In the genomic region with DNA sequence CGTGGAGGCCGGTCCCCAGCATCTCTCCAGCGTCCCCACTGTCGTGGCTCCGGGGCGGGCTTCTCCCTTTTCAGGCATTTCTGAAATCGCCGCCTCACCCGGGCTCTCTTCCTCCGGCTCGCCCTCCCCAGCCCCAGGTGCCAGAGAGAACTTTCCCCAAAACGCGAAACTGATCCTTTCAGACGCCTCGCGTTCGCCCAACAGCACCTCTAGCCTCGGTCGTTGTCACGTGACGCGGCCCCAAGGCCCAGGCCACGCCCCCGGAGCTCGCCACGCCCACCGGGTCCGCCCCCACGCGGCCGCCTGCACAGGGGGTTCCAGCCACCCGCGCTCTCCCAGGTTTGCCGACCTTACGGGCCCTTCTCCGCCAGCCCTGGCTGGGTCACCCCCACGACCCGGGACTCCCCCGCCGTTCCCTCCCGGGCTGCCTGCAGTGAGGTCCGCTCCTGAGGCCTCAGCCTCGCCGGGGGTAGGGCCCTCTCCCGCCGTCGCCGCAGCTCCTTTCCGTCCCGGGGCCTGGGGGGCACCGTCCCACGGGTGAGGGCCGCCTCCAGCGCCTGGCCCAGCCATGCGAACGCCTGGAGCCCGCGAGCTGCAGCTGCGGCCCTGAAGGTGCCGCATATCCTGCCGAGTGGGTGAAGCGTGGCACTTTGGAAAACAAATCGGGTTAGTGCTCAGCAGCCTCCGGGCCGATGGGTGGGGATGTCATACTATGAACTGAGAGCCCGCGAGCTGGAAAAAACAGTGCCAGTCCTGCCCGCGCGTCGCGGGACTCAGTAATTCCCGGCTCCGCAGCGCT, we compare ENCODE assay signal across 1 cellular context.
TF ChIP-seq lines count a peak whose summit lies in the region.

No MANE protein-coding gene starts in this region.

TF ChIP-seq in K562, 482 proteins besides CTCF, POLR2A, EP300 and RAD21 (continued from another document):
- TF ChIP-seq, protein P1, sequence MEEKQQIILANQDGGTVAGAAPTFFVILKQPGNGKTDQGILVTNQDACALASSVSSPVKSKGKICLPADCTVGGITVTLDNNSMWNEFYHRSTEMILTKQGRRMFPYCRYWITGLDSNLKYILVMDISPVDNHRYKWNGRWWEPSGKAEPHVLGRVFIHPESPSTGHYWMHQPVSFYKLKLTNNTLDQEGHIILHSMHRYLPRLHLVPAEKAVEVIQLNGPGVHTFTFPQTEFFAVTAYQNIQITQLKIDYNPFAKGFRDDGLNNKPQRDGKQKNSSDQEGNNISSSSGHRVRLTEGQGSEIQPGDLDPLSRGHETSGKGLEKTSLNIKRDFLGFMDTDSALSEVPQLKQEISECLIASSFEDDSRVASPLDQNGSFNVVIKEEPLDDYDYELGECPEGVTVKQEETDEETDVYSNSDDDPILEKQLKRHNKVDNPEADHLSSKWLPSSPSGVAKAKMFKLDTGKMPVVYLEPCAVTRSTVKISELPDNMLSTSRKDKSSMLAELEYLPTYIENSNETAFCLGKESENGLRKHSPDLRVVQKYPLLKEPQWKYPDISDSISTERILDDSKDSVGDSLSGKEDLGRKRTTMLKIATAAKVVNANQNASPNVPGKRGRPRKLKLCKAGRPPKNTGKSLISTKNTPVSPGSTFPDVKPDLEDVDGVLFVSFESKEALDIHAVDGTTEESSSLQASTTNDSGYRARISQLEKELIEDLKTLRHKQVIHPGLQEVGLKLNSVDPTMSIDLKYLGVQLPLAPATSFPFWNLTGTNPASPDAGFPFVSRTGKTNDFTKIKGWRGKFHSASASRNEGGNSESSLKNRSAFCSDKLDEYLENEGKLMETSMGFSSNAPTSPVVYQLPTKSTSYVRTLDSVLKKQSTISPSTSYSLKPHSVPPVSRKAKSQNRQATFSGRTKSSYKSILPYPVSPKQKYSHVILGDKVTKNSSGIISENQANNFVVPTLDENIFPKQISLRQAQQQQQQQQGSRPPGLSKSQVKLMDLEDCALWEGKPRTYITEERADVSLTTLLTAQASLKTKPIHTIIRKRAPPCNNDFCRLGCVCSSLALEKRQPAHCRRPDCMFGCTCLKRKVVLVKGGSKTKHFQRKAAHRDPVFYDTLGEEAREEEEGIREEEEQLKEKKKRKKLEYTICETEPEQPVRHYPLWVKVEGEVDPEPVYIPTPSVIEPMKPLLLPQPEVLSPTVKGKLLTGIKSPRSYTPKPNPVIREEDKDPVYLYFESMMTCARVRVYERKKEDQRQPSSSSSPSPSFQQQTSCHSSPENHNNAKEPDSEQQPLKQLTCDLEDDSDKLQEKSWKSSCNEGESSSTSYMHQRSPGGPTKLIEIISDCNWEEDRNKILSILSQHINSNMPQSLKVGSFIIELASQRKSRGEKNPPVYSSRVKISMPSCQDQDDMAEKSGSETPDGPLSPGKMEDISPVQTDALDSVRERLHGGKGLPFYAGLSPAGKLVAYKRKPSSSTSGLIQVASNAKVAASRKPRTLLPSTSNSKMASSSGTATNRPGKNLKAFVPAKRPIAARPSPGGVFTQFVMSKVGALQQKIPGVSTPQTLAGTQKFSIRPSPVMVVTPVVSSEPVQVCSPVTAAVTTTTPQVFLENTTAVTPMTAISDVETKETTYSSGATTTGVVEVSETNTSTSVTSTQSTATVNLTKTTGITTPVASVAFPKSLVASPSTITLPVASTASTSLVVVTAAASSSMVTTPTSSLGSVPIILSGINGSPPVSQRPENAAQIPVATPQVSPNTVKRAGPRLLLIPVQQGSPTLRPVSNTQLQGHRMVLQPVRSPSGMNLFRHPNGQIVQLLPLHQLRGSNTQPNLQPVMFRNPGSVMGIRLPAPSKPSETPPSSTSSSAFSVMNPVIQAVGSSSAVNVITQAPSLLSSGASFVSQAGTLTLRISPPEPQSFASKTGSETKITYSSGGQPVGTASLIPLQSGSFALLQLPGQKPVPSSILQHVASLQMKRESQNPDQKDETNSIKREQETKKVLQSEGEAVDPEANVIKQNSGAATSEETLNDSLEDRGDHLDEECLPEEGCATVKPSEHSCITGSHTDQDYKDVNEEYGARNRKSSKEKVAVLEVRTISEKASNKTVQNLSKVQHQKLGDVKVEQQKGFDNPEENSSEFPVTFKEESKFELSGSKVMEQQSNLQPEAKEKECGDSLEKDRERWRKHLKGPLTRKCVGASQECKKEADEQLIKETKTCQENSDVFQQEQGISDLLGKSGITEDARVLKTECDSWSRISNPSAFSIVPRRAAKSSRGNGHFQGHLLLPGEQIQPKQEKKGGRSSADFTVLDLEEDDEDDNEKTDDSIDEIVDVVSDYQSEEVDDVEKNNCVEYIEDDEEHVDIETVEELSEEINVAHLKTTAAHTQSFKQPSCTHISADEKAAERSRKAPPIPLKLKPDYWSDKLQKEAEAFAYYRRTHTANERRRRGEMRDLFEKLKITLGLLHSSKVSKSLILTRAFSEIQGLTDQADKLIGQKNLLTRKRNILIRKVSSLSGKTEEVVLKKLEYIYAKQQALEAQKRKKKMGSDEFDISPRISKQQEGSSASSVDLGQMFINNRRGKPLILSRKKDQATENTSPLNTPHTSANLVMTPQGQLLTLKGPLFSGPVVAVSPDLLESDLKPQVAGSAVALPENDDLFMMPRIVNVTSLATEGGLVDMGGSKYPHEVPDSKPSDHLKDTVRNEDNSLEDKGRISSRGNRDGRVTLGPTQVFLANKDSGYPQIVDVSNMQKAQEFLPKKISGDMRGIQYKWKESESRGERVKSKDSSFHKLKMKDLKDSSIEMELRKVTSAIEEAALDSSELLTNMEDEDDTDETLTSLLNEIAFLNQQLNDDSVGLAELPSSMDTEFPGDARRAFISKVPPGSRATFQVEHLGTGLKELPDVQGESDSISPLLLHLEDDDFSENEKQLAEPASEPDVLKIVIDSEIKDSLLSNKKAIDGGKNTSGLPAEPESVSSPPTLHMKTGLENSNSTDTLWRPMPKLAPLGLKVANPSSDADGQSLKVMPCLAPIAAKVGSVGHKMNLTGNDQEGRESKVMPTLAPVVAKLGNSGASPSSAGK (IDR thresholded peaks at IDR 0.05) = peak; percentile 97
- TF ChIP-seq RAD51 (IDR thresholded peaks at IDR 0.05; ENCODE audit: borderline replicate concordance, low read depth) (peak; percentile 99), ATF1 (CRISPR knock-in tag; IDR thresholded peaks at IDR 0.05) (no peak), ATF1 (tag; IDR thresholded peaks at IDR 0.05) (peak; percentile 77), PHF21A (IDR thresholded peaks at IDR 0.05; ENCODE audit: borderline replicate concordance, low read depth) (peak; percentile 73; the same call in 1 of the 2 replicates), GATA2 (CRISPR knock-in tag; IDR thresholded peaks at IDR 0.05) (no peak), SRSF1 (IDR thresholded peaks at IDR 0.05; ENCODE audit: low read depth, low read length) (no peak)
- TF ChIP-seq, protein P2, sequence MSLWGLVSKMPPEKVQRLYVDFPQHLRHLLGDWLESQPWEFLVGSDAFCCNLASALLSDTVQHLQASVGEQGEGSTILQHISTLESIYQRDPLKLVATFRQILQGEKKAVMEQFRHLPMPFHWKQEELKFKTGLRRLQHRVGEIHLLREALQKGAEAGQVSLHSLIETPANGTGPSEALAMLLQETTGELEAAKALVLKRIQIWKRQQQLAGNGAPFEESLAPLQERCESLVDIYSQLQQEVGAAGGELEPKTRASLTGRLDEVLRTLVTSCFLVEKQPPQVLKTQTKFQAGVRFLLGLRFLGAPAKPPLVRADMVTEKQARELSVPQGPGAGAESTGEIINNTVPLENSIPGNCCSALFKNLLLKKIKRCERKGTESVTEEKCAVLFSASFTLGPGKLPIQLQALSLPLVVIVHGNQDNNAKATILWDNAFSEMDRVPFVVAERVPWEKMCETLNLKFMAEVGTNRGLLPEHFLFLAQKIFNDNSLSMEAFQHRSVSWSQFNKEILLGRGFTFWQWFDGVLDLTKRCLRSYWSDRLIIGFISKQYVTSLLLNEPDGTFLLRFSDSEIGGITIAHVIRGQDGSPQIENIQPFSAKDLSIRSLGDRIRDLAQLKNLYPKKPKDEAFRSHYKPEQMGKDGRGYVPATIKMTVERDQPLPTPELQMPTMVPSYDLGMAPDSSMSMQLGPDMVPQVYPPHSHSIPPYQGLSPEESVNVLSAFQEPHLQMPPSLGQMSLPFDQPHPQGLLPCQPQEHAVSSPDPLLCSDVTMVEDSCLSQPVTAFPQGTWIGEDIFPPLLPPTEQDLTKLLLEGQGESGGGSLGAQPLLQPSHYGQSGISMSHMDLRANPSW (CRISPR knock-in tag; IDR thresholded peaks at IDR 0.05) = 0 out of 2 replicates have a peak, but pooled peaks have one; percentile 47
- TF ChIP-seq, protein P3, sequence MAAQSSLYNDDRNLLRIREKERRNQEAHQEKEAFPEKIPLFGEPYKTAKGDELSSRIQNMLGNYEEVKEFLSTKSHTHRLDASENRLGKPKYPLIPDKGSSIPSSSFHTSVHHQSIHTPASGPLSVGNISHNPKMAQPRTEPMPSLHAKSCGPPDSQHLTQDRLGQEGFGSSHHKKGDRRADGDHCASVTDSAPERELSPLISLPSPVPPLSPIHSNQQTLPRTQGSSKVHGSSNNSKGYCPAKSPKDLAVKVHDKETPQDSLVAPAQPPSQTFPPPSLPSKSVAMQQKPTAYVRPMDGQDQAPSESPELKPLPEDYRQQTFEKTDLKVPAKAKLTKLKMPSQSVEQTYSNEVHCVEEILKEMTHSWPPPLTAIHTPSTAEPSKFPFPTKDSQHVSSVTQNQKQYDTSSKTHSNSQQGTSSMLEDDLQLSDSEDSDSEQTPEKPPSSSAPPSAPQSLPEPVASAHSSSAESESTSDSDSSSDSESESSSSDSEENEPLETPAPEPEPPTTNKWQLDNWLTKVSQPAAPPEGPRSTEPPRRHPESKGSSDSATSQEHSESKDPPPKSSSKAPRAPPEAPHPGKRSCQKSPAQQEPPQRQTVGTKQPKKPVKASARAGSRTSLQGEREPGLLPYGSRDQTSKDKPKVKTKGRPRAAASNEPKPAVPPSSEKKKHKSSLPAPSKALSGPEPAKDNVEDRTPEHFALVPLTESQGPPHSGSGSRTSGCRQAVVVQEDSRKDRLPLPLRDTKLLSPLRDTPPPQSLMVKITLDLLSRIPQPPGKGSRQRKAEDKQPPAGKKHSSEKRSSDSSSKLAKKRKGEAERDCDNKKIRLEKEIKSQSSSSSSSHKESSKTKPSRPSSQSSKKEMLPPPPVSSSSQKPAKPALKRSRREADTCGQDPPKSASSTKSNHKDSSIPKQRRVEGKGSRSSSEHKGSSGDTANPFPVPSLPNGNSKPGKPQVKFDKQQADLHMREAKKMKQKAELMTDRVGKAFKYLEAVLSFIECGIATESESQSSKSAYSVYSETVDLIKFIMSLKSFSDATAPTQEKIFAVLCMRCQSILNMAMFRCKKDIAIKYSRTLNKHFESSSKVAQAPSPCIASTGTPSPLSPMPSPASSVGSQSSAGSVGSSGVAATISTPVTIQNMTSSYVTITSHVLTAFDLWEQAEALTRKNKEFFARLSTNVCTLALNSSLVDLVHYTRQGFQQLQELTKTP (IDR thresholded peaks at IDR 0.05; ENCODE audit: low read depth in 1 of 2, partially characterized antibody in 2 of 2) = peak in 1 of 2 experiments; percentile 47
- TF ChIP-seq, protein P4, sequence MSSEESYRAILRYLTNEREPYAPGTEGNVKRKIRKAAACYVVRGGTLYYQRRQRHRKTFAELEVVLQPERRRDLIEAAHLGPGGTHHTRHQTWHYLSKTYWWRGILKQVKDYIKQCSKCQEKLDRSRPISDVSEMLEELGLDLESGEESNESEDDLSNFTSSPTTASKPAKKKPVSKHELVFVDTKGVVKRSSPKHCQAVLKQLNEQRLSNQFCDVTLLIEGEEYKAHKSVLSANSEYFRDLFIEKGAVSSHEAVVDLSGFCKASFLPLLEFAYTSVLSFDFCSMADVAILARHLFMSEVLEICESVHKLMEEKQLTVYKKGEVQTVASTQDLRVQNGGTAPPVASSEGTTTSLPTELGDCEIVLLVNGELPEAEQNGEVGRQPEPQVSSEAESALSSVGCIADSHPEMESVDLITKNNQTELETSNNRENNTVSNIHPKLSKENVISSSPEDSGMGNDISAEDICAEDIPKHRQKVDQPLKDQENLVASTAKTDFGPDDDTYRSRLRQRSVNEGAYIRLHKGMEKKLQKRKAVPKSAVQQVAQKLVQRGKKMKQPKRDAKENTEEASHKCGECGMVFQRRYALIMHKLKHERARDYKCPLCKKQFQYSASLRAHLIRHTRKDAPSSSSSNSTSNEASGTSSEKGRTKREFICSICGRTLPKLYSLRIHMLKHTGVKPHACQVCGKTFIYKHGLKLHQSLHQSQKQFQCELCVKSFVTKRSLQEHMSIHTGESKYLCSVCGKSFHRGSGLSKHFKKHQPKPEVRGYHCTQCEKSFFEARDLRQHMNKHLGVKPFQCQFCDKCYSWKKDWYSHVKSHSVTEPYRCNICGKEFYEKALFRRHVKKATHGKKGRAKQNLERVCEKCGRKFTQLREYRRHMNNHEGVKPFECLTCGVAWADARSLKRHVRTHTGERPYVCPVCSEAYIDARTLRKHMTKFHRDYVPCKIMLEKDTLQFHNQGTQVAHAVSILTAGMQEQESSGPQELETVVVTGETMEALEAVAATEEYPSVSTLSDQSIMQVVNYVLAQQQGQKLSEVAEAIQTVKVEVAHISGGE (CRISPR knock-in tag; IDR thresholded peaks at IDR 0.05) = peak in 1 of 3 experiments; percentile 85; a peak in 2 of 6 replicates
